ENCODE assay signal across 20 cellular contexts in genomic region chr5:52807037-52807436, GRCh38.
"Had no signal": no experiment of that assay in that cellular context is flagged by ENCODE, and none has a peak within 500 bp of the region (broad histone marks: within the 10 kb centered on the region; RNA-seq: fewer than 3 reads in every experiment).

No MANE protein-coding gene starts in this region.

- DNase-seq: activated CD4-positive, alpha-beta T cell treated with anti-CD3 and anti-CD28 coated beads for 1 hour; activated CD4-positive, alpha-beta T cell treated with anti-CD3 and anti-CD28 coated beads, Interleukin-2, amount 50 U/mL, for 1 hour; activated CD8-positive, alpha-beta T cell treated with anti-CD3 and anti-CD28 coated beads, Interleukin-2, amount 10 ng/mL, durations not matched to agents 7 days and 5 days; activated T-cell treated with anti-CD3 and anti-CD28 coated beads, Interleukin-2, amount 50 U/mL, for 1 hour; cortex of kidney; endodermal cell; kidney; stimulated activated CD4-positive, alpha-beta T cell treated with anti-CD3 and anti-CD28 coated beads, Interleukin-2, amount 100 ng/mL, for 48 hours; stimulated activated CD8-positive, alpha-beta memory T cell treated with anti-CD3 and anti-CD28 coated beads, Interleukin-4, amount 100 ng/mL, for 48 hours; stimulated activated naive B cell treated with anti-CD40 and anti-IgM and Interleukin-4, amounts not matched to agents 10 μg/mL and 1 μg/mL and 100 μg/mL, for 72 hours; testis; WERI-Rb-1 had no signal

- H3K27ac ChIP-seq: breast epithelium, testis, WERI-Rb-1 had no signal

- H3K9me3 ChIP-seq: breast epithelium, testis had no signal

- H3K4me3 Mint-ChIP-seq: activated CD8-positive, alpha-beta T cell treated with anti-CD3 and anti-CD28 coated beads, Interleukin-2, amount 10 ng/mL, durations not matched to agents 7 days and 5 days; activated T-helper 17 cell treated with anti-CD3 and anti-CD28 coated beads, Interleukin-2, amount 50 U/mL, for 72 hours; central memory CD8-positive, alpha-beta T cell; endodermal cell; mesothelial cell of epicardium; nephron; stimulated activated naive B cell treated with anti-CD40 and anti-IgM and Interleukin-4, amounts not matched to agents 10 μg/mL and 1 μg/mL and 100 μg/mL, for 72 hours had no signal

- H3K36me3 ChIP-seq: breast epithelium had no signal

- H3K9me3 Mint-ChIP-seq: activated naive CD4-positive, alpha-beta T cell treated with anti-CD3 and anti-CD28 coated beads, Interleukin-2, amount 50 U/mL, for 72 hours; activated T-helper 17 cell treated with anti-CD3 and anti-CD28 coated beads, Interleukin-2, amount 50 U/mL, for 72 hours; central memory CD8-positive, alpha-beta T cell; endodermal cell; mesothelial cell of epicardium; nephron; stimulated activated naive B cell treated with anti-CD40 and anti-IgM and Interleukin-4, amounts not matched to agents 10 μg/mL and 1 μg/mL and 100 μg/mL, for 72 hours had no signal

- H3K27me3 ChIP-seq: breast epithelium, testis had no signal

- ATAC-seq: activated CD8-positive, alpha-beta T cell treated with anti-CD3 and anti-CD28 coated beads, Interleukin-2, amount 10 ng/mL, durations not matched to agents 7 days and 5 days; activated naive CD4-positive, alpha-beta T cell treated with anti-CD3 and anti-CD28 coated beads, Interleukin-2, amount 50 U/mL, for 72 hours; activated T-helper 17 cell treated with anti-CD3 and anti-CD28 coated beads, Interleukin-2, amount 50 U/mL, for 72 hours; sciatic nerve; SK-N-SH treated with all-trans-retinoic acid at 6 μM for 48 hours; stimulated activated naive B cell treated with anti-CD40 and anti-IgM and Interleukin-4, amounts not matched to agents 10 μg/mL and 1 μg/mL and 100 μg/mL, for 72 hours had no signal

- H3K27ac Mint-ChIP-seq: activated CD8-positive, alpha-beta T cell treated with anti-CD3 and anti-CD28 coated beads, Interleukin-2, amount 10 ng/mL, durations not matched to agents 7 days and 5 days; activated naive CD4-positive, alpha-beta T cell treated with anti-CD3 and anti-CD28 coated beads, Interleukin-2, amount 50 U/mL, for 72 hours; activated T-helper 17 cell treated with anti-CD3 and anti-CD28 coated beads, Interleukin-2, amount 50 U/mL, for 72 hours; endodermal cell; mesothelial cell of epicardium; stimulated activated naive B cell treated with anti-CD40 and anti-IgM and Interleukin-4, amounts not matched to agents 10 μg/mL and 1 μg/mL and 100 μg/mL, for 72 hours had no signal

- H3K4me3 ChIP-seq: breast epithelium, testis had no signal

- H3K27me3 Mint-ChIP-seq: activated T-helper 17 cell treated with anti-CD3 and anti-CD28 coated beads, Interleukin-2, amount 50 U/mL, for 72 hours; central memory CD8-positive, alpha-beta T cell; stimulated activated naive B cell treated with anti-CD40 and anti-IgM and Interleukin-4, amounts not matched to agents 10 μg/mL and 1 μg/mL and 100 μg/mL, for 72 hours had no signal
